In the genomic region with DNA sequence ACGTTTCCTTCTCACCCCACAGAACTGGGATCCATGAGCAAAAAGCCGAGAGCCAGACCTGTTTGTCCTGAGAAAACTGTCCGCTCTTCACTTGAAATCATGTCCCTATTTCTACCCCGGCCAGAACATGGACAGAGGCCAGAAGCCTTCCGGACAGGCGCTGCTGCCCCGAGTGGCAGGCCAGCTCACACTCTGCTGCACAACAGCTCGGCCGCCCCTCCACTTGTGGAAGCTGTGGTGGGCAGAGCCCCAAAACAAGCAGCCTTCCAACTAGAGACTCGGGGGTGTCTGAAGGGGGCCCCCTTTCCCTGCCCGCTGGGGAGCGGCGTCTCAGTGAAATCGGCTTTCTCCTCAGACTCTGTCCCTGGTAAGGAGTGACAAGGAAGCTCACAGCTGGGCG, we compare ENCODE assay signal across 17 cellular contexts. TPM values are rescaled to one million over a fixed set of nuclear protein-coding genes. Genes with fewer than 3 reads are reported as not detected.
DNase-seq lines count a peak whose midpoint lies in the region; ATAC-seq and TF ChIP-seq lines count a peak whose summit lies in the region.
"Had no signal": no experiment of that assay in that cellular context is flagged by ENCODE, and none has a peak within 500 bp of the region (broad histone marks: within the 10 kb centered on the region; RNA-seq: fewer than 3 reads in every experiment).

No MANE protein-coding gene starts in this region.

- H3K36me3 ChIP-seq in PC-3 (ENCODE audit: low read depth, low read length) (no peaks in the 10 kb centered on the region), left ventricle myocardium inferior (peaks cover 2% of the 10 kb centered on the region), skeletal muscle satellite cell (ENCODE audit: insufficient read depth, low read length) (no peaks in the 10 kb centered on the region)

- no peaks in the 10 kb centered on the region for H3K9me3 Mint-ChIP-seq in brain
- H3K9me3 Mint-ChIP-seq: activated T-helper 2 cell treated with anti-CD3 and anti-CD28 coated beads, Interferon-gamma antibody, Interleukin-2, Interleukin-4, amounts not matched to agents 10 μg/mL and 5 μg/mL and 100 μg/mL, durations not matched to agents 14 hours and 24 hours and 36 hours; natural killer cell had no signal

- DNase-seq in PC-3 (no peak), left ventricle myocardium inferior (peak; percentile 53), SHP77 treated with DMSO at 0.1 percent for 48 hours (lab: John Stamatoyannopoulos, UW) (no peak), NOMO-1 treated with dmso at 0.1 percent for 144 hours (lab: John Stamatoyannopoulos, UW; ENCODE audit: unreplicated experiment) (no peak), activated gamma-delta T cell treated with Interleukin-2 at 50 U/mL for 16 hours (no peak)
- DNase-seq: activated CD4-positive, alpha-beta T cell treated with anti-CD3 and anti-CD28 coated beads for 1 hour; COR-L47; MM.1S; natural killer cell; SW 1271 had no signal

- no peaks in the 10 kb centered on the region for H4K20me1 ChIP-seq in PC-3 (ENCODE audit: low read length)

- CTCF ChIA-PET in PC-3 (lab: Charles Lee): interaction anchor here (0.6 to 0.8 kb wide), 2 partner anchors 31 to 211 kb away, joined by 3 to 7 read pairs; no protein-coding TSS in a partner anchor

- H2AFZ ChIP-seq in PC-3 (ENCODE audit: low read length): no peak overlapping the region

- TF ChIP-seq CTCF in PC-3 (conservative IDR thresholded peaks at IDR 0.05; ENCODE audit: low read depth, low read length): peak; percentile 26; the same call in 1 of the 2 replicates
- peak in 1 of 2 experiments; percentile 17 for TF ChIP-seq CTCF in brain (conservative IDR thresholded peaks at IDR 0.05)
- peak; percentile 32 for TF ChIP-seq CTCF in left ventricle myocardium inferior (IDR thresholded peaks at IDR 0.05; ENCODE audit: borderline replicate concordance)

- H3K9me2 ChIP-seq in PC-3 (replicated peaks; ENCODE audit: low read length): no peaks in the 10 kb centered on the region

- no peaks in the 10 kb centered on the region for H3K36me3 Mint-ChIP-seq in brain
- H3K36me3 Mint-ChIP-seq: natural killer cell had no signal

- no peaks in the 10 kb centered on the region for H3F3A ChIP-seq in PC-3 (ENCODE audit: low read length, unreplicated experiment)

- H3K27me3 Mint-ChIP-seq in brain: no peaks in the 10 kb centered on the region

- no peaks in the 10 kb centered on the region for H3K9me3 ChIP-seq in PC-3 (ENCODE audit: low read length)
- H3K9me3 ChIP-seq in left ventricle myocardium inferior (replicated peaks): no peaks in the 10 kb centered on the region
- no peaks in the 10 kb centered on the region for H3K9me3 ChIP-seq in skeletal muscle satellite cell (replicated peaks; ENCODE audit: low read length)

- H3K4me3 ChIP-seq in PC-3 (ENCODE audit: low read length) (no peak overlapping the region), left ventricle myocardium inferior (peak overlapping the region; percentile 36), skeletal muscle satellite cell (ENCODE audit: low read length) (no peak overlapping the region)

- H3K9ac ChIP-seq in PC-3 (ENCODE audit: low read length) (no peak overlapping the region), skeletal muscle satellite cell (ENCODE audit: low read depth, low read length) (no peak overlapping the region)

- H3K4me2 ChIP-seq in PC-3 (ENCODE audit: low read length) (no peak overlapping the region), skeletal muscle satellite cell (ENCODE audit: low read length) (peak overlapping the region; percentile 19)

- peak overlapping the region; percentile 7 to 62 (median 44) for H3K27ac Mint-ChIP-seq in brain
- H3K27ac Mint-ChIP-seq: natural killer cell had no signal

- H3K79me2 ChIP-seq in PC-3 (ENCODE audit: low read length): no peaks in the 10 kb centered on the region

- H3K27me3 ChIP-seq in PC-3 (ENCODE audit: low read length): no peaks in the 10 kb centered on the region
- no peaks in the 10 kb centered on the region for H3K27me3 ChIP-seq in left ventricle myocardium inferior (ENCODE audit: low read depth)
- peaks cover 18% of the 10 kb centered on the region for H3K27me3 ChIP-seq in skeletal muscle satellite cell (ENCODE audit: control insufficient read depth, insufficient read depth, low read length)

- POLR2A ChIA-PET in PC-3 (lab: Charles Lee; ENCODE audit: unreplicated experiment): no interaction called here

- H3K27ac ChIP-seq in PC-3 (ENCODE audit: low read length): no peak overlapping the region
- no peak overlapping the region for H3K27ac ChIP-seq in left ventricle myocardium inferior (replicated peaks)
- H3K27ac ChIP-seq: epithelial cell of prostate had no signal

- H3K4me1 ChIP-seq in PC-3 (ENCODE audit: insufficient read depth, low read length) (peaks cover 26% of the 10 kb centered on the region), left ventricle myocardium inferior (peaks cover 27% of the 10 kb centered on the region), skeletal muscle satellite cell (ENCODE audit: control insufficient read depth, insufficient read depth, low read length) (peaks cover 21% of the 10 kb centered on the region)

- H3K4me1 Mint-ChIP-seq in brain: peaks cover 51% of the 10 kb centered on the region

- no peak overlapping the region for H3K4me3 Mint-ChIP-seq in brain
- H3K4me3 Mint-ChIP-seq: natural killer cell had no signal

- no peak for ATAC-seq in PC-3
- ATAC-seq in HG03135 (IDR thresholded peaks at IDR 0.05; ENCODE audit: unreplicated experiment): no peak
- ATAC-seq: left lobe of liver, natural killer cell had no signal

- intact Hi-C loops in PC-3 (cut with micrococcal nuclease) (no loop called here), left ventricle myocardium inferior (cut with micrococcal nuclease) (no loop called here)

- no TSS peak for BruUV-seq in PC-3 (replicated peaks; lab: Mats Ljungman, UMichigan)

RNA-seq across cellular contexts. Expression of gene CD5, which starts 24.0 kb away (rescaled TPM):
- 0.11 and 0.12 TPM in 2 replicates for total RNA-seq in PC-3 (2014; rRNA removed)
- 0.29 TPM for polyA plus RNA-seq in brain (ENCODE audit: insufficient read depth, low read depth, low replicate concordance)
- 0.30 TPM for total RNA-seq in left ventricle myocardium inferior
- total RNA-seq in skeletal muscle satellite cell (2012; rRNA removed): not detected in 2 replicates
- total RNA-seq: bronchial epithelial cell had no signal

RNA-seq across cellular contexts. Expression of gene VPS37C, which starts 35.0 kb away (rescaled TPM):
- total RNA-seq in PC-3 (2014; rRNA removed) (28.9 and 34.9 TPM in 2 replicates), left ventricle myocardium inferior (15.8 TPM)
- polyA plus RNA-seq in brain (ENCODE audit: insufficient read depth, low read depth, low replicate concordance): 19.0 TPM
- total RNA-seq in skeletal muscle satellite cell (2012; rRNA removed): 10.0 and 10.6 TPM in 2 replicates
